ENCODE assay signal across 30 cellular contexts in the genomic region with DNA sequence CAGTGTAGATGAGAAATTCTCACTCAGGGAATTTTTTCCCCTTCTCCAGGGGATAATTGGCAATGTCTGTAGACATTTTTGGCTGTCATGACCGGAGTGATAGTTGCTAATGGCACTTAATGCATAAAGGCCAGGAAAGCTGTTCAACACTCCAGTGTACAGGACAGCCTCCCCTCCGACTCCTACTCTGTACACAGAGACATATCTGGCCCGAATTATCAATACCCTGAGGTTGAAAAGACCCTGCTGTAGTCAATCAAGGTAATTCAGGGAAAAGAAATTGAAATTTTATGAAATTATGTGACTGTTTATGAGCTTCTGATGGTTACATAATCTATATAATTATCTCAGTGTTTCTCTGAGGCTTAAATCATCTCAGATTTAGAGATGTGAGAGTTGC.
"Had no signal": no experiment of that assay in that cellular context is flagged by ENCODE, and none has a peak within 500 bp of the region (broad histone marks: within the 10 kb centered on the region; RNA-seq: fewer than 3 reads in every experiment).

No MANE protein-coding gene starts in this region.

- H3K36me3 ChIP-seq: adrenal gland, ascending aorta, brain microvascular endothelial cell, breast epithelium, cardiac muscle cell had no signal

- H3K4me1 ChIP-seq: adrenal gland, ascending aorta, body of pancreas, breast epithelium had no signal

- DNase-seq: activated effector memory CD4-positive, alpha-beta T cell treated with anti-CD3 and anti-CD28 coated beads, Interleukin-2, amount 50 U/mL, for 16 hours; activated effector memory CD4-positive, alpha-beta T cell treated with Interleukin-2 at 50 U/mL for 16 hours; activated gamma-delta T cell; activated gamma-delta T cell treated with Interleukin-2 at 50 U/mL for 16 hours; activated naive CD4-positive, alpha-beta T cell; activated naive CD4-positive, alpha-beta T cell treated with anti-CD3 and anti-CD28 coated beads for 36 hours; activated naive CD4-positive, alpha-beta T cell treated with anti-CD3 and anti-CD28 coated beads, Interleukin-2, amount 10 ng/mL, durations not matched to agents 7 days and 5 days; activated naive CD4-positive, alpha-beta T cell treated with anti-CD3 and anti-CD28 coated beads, Interleukin-2, amount 50 U/mL, for 16 hours; activated naive CD4-positive, alpha-beta T cell treated with Interleukin-2 at 50 U/mL for 16 hours; activated naive CD8-positive, alpha-beta T cell treated with anti-CD3 and anti-CD28 coated beads for 36 hours; activated naive CD8-positive, alpha-beta T cell treated with anti-CD3 and anti-CD28 coated beads, Interleukin-2, amount 10 ng/mL, durations not matched to agents 7 days and 5 days; activated naive CD8-positive, alpha-beta T cell treated with anti-CD3 and anti-CD28 coated beads, Interleukin-2, amount 50 U/mL, for 24 hours; activated T-cell treated with anti-CD3 and anti-CD28 coated beads, Interleukin-2, amount 50 U/mL, for 4 hours; activated T-cell treated with anti-CD3 and anti-CD28 coated beads, Interleukin-2, amount 50 U/mL, for 48 hours; activated T-cell treated with anti-CD3 and anti-CD28 coated beads, Interleukin-2, amount 50 U/mL, for 72 hours; adrenal gland; amniotic stem cell; amygdala; anterior cingulate cortex; aorta; body of pancreas; brain microvascular endothelial cell; caudate nucleus; central memory CD4-positive, alpha-beta T cell; cerebellar nuclear complex had no signal

- H3K27me3 ChIP-seq: adrenal gland, ascending aorta, body of pancreas, brain microvascular endothelial cell, breast epithelium, cardiac muscle cell had no signal

- H3K9me3 ChIP-seq: adrenal gland, ascending aorta, body of pancreas, breast epithelium had no signal

- H3K4me3 ChIP-seq: adrenal gland, ascending aorta, body of pancreas, breast epithelium, cardiac muscle cell had no signal

- H3K27ac ChIP-seq: adrenal gland, ascending aorta, body of pancreas, brain microvascular endothelial cell, breast epithelium, cardiac muscle cell had no signal

- ATAC-seq: activated naive CD4-positive, alpha-beta T cell treated with anti-CD3 and anti-CD28 coated beads, Interleukin-2, amount 50 U/mL, for 72 hours; activated naive CD8-positive, alpha-beta T cell treated with anti-CD3 and anti-CD28 coated beads, Interleukin-2, amount 50 U/mL, for 24 hours; activated T-cell treated with anti-CD3 and anti-CD28 coated beads, Interleukin-2, amount 50 U/mL, for 4 hours; activated T-cell treated with anti-CD3 and anti-CD28 coated beads, Interleukin-2, amount 50 U/mL, for 72 hours; activated T-helper 17 cell treated with anti-CD3 and anti-CD28 coated beads, Interleukin-2, amount 50 U/mL, for 72 hours; body of pancreas had no signal
